Comparison of ENCODE assay signal across 2 cellular contexts in genomic region chr3:5190147-5190791, GRCh38.
TF ChIP-seq lines count a peak whose summit lies in the region.

No MANE protein-coding gene starts in this region.

TF ChIP-seq in IMR-90, 13 proteins besides CTCF, POLR2A, EP300 and RAD21:
- TF ChIP-seq MXI1 (IDR thresholded peaks at IDR 0.05; ENCODE audit: borderline replicate concordance, low read depth, low read length): no peak
- TF ChIP-seq NFE2L2 (IDR thresholded peaks at IDR 0.05; ENCODE audit: low read depth, low read length): no peak
- no peak for TF ChIP-seq RCOR1 (IDR thresholded peaks at IDR 0.05; ENCODE audit: insufficient replicate concordance, low read length)
- TF ChIP-seq MAZ (IDR thresholded peaks at IDR 0.05; ENCODE audit: borderline replicate concordance, low read depth, low read length): no peak
- no peak for TF ChIP-seq RFX5 (IDR thresholded peaks at IDR 0.05; ENCODE audit: low read depth, low read length)
- no peak for TF ChIP-seq ELK1 (IDR thresholded peaks at IDR 0.05; ENCODE audit: borderline replicate concordance, low read depth, low read length)
- TF ChIP-seq CEBPB (IDR thresholded peaks at IDR 0.05; ENCODE audit: low read depth, low read length): no peak
- no peak for TF ChIP-seq USF2 (IDR thresholded peaks at IDR 0.05; ENCODE audit: low read depth, low read length)
- TF ChIP-seq SMC3 (IDR thresholded peaks at IDR 0.05; ENCODE audit: low read depth, low read length): no peak
- TF ChIP-seq FOS (IDR thresholded peaks at IDR 0.05; ENCODE audit: low read depth, low read length): no peak
- TF ChIP-seq BHLHE40 (IDR thresholded peaks at IDR 0.05; ENCODE audit: low read depth, low read length): no peak
- TF ChIP-seq MAFK (IDR thresholded peaks at IDR 0.05; ENCODE audit: low read depth, low read length): no peak
- no peak for TF ChIP-seq CHD1 (IDR thresholded peaks at IDR 0.05; ENCODE audit: low read depth, low read length)
TF ChIP-seq in IMR-90: peak in this region for 0.

TF ChIP-seq in K562, 482 proteins besides CTCF, POLR2A, EP300 and RAD21 (continues in another document):
- no peak for TF ChIP-seq NEUROD1 (IDR thresholded peaks at IDR 0.05; ENCODE audit: borderline replicate concordance, low read depth, low read length, partially characterized antibody)
- no peak for TF ChIP-seq RFX5 (IDR thresholded peaks at IDR 0.05; ENCODE audit: low read depth, low read length)
- no peak for TF ChIP-seq SP1 (CRISPR knock-in tag; IDR thresholded peaks at IDR 0.05)
- TF ChIP-seq BRD4 (IDR thresholded peaks at IDR 0.05): no peak
- 0 out of 2 replicates have a peak, but pooled peaks have one; percentile 19 for TF ChIP-seq NCOR1 (IDR thresholded peaks at IDR 0.05)
- 0 out of 2 replicates have a peak, but pooled peaks have one; percentile 16 for TF ChIP-seq ARID3A (IDR thresholded peaks at IDR 0.05; ENCODE audit: borderline replicate concordance, low read depth, low read length)
- TF ChIP-seq ARID1B (IDR thresholded peaks at IDR 0.05): peak; percentile 56; the same call in 1 of the 2 replicates
- no peak for TF ChIP-seq DACH1 (IDR thresholded peaks at IDR 0.05; ENCODE audit: partially characterized antibody)
- TF ChIP-seq ZNF140 (CRISPR knock-in tag; IDR thresholded peaks at IDR 0.05): no peak
- no peak for TF ChIP-seq TGIF2 (CRISPR knock-in tag; IDR thresholded peaks at IDR 0.05)
- TF ChIP-seq ZBTB2 (IDR thresholded peaks at IDR 0.05): no peak
- TF ChIP-seq RCOR1 (IDR thresholded peaks at IDR 0.05; ENCODE audit: borderline replicate concordance in 1 of 2, low read depth in 2 of 2, low read length in 2 of 2): peak in 1 of 2 experiments; percentile 23; a peak in 1 of 4 replicates
- TF ChIP-seq GABPB2 (CRISPR knock-in tag; conservative IDR thresholded peaks at IDR 0.05): no peak
- TF ChIP-seq SREBF2 (CRISPR knock-in tag; IDR thresholded peaks at IDR 0.05): no peak
- no peak for TF ChIP-seq NUFIP1 (IDR thresholded peaks at IDR 0.05; ENCODE audit: partially characterized antibody)
- TF ChIP-seq MTA1 (IDR thresholded peaks at IDR 0.05; ENCODE audit: borderline replicate concordance): no peak
- TF ChIP-seq ZNF518B (CRISPR knock-in tag; IDR thresholded peaks at IDR 0.05): no peak
- TF ChIP-seq STAT5B (CRISPR knock-in tag; IDR thresholded peaks at IDR 0.05): no peak
- no peak for TF ChIP-seq POLR2H (tag; IDR thresholded peaks at IDR 0.05; ENCODE audit: low read depth)
- no peak for TF ChIP-seq ZBTB33 (CRISPR knock-in tag; IDR thresholded peaks at IDR 0.05)
- no peak for TF ChIP-seq XRCC5 (IDR thresholded peaks at IDR 0.05; ENCODE audit: low read depth, low read length)
- TF ChIP-seq DLX4 (CRISPR knock-in tag; IDR thresholded peaks at IDR 0.05): no peak
- peak; percentile 88; the same call in 1 of the 2 replicates for TF ChIP-seq HDGF (IDR thresholded peaks at IDR 0.05)
- no peak for TF ChIP-seq TEAD4 (IDR thresholded peaks at IDR 0.05; ENCODE audit: low read length)
- no peak for TF ChIP-seq TEAD4 (CRISPR knock-in tag; IDR thresholded peaks at IDR 0.05; ENCODE audit: borderline replicate concordance)
- no peak for TF ChIP-seq CREB5 (CRISPR knock-in tag; IDR thresholded peaks at IDR 0.05)
- no peak for TF ChIP-seq NR1H2 (CRISPR knock-in tag; IDR thresholded peaks at IDR 0.05)
- TF ChIP-seq BRF2 (IDR thresholded peaks at IDR 0.05; ENCODE audit: borderline replicate concordance, insufficient read depth, insufficient read length): no peak
- peak; percentile 10; the same call in 1 of the 2 replicates for TF ChIP-seq ARID4B (CRISPR knock-in tag; IDR thresholded peaks at IDR 0.05)
- TF ChIP-seq REST (CRISPR knock-in tag; IDR thresholded peaks at IDR 0.05; ENCODE audit: low read depth): no peak
- TF ChIP-seq NR3C1 (CRISPR knock-in tag; IDR thresholded peaks at IDR 0.05): no peak
- no peak for TF ChIP-seq POU5F1 (IDR thresholded peaks at IDR 0.05; ENCODE audit: borderline replicate concordance, low read depth, low read length, partially characterized antibody)
- TF ChIP-seq POLR2AphosphoS2 (IDR thresholded peaks at IDR 0.05; ENCODE audit: low read length): no peak
- TF ChIP-seq ZNF174 (CRISPR knock-in tag; IDR thresholded peaks at IDR 0.05): no peak
- TF ChIP-seq PHB (CRISPR knock-in tag; IDR thresholded peaks at IDR 0.05): no peak
